ENCODE assay signal across 26 cellular contexts in genomic region chr7:137329411-137329810, GRCh38. TPM values are rescaled to one million over a fixed set of nuclear protein-coding genes. Genes with fewer than 3 reads are reported as not detected.
"Had no signal": no experiment of that assay in that cellular context is flagged by ENCODE, and none has a peak within 500 bp of the region (broad histone marks: within the 10 kb centered on the region; RNA-seq: fewer than 3 reads in every experiment).

No MANE protein-coding gene starts in this region.

- H3K27ac Mint-ChIP-seq: activated naive CD4-positive, alpha-beta T cell treated with anti-CD3 and anti-CD28 coated beads, Interleukin-2, amount 10 ng/mL, durations not matched to agents 7 days and 5 days; activated naive CD8-positive, alpha-beta T cell treated with anti-CD3 and anti-CD28 coated beads, Interleukin-2, amount 10 ng/mL, durations not matched to agents 7 days and 5 days; endodermal cell; nephron progenitor cell; progenitor cell of endocrine pancreas; stimulated activated effector memory CD8-positive, alpha-beta T cell treated with anti-CD3 and anti-CD28 coated beads, Interleukin-12 subunit alpha, Interleukin-12 subunit beta, amount 100 ng/mL, for 72 hours; stimulated activated naive CD8-positive, alpha-beta T cell treated with anti-CD3 and anti-CD28 coated beads, Interleukin-15, Interleukin-2, amounts not matched to agents 100 ng/mL and 50 ng/mL, for 24 hours had no signal

- H3K4me3 Mint-ChIP-seq: activated naive CD4-positive, alpha-beta T cell treated with anti-CD3 and anti-CD28 coated beads, Interleukin-2, amount 10 ng/mL, durations not matched to agents 7 days and 5 days; activated naive CD8-positive, alpha-beta T cell treated with anti-CD3 and anti-CD28 coated beads, Interleukin-2, amount 10 ng/mL, durations not matched to agents 7 days and 5 days; endodermal cell; mesothelial cell of epicardium; naive B cell; nephron progenitor cell; stimulated activated effector memory CD8-positive, alpha-beta T cell treated with anti-CD3 and anti-CD28 coated beads, Interleukin-12 subunit alpha, Interleukin-12 subunit beta, amount 100 ng/mL, for 72 hours; stimulated activated naive CD8-positive, alpha-beta T cell treated with anti-CD3 and anti-CD28 coated beads, Interleukin-15, Interleukin-2, amounts not matched to agents 100 ng/mL and 50 ng/mL, for 24 hours had no signal

- H3K4me1 Mint-ChIP-seq: activated naive CD4-positive, alpha-beta T cell treated with anti-CD3 and anti-CD28 coated beads, Interleukin-2, amount 10 ng/mL, durations not matched to agents 7 days and 5 days; activated naive CD8-positive, alpha-beta T cell treated with anti-CD3 and anti-CD28 coated beads, Interleukin-2, amount 10 ng/mL, durations not matched to agents 7 days and 5 days; naive B cell; stimulated activated effector memory CD8-positive, alpha-beta T cell treated with anti-CD3 and anti-CD28 coated beads, Interleukin-12 subunit alpha, Interleukin-12 subunit beta, amount 100 ng/mL, for 72 hours had no signal

- H3K9me3 Mint-ChIP-seq: activated naive CD8-positive, alpha-beta T cell treated with anti-CD3 and anti-CD28 coated beads, Interleukin-2, amount 10 ng/mL, durations not matched to agents 7 days and 5 days; endodermal cell; mesothelial cell of epicardium had no signal

- H3K36me3 ChIP-seq: cardiac muscle cell, heart right ventricle, neutrophil, ovary, sigmoid colon, thyroid gland, upper lobe of left lung, vagina had no signal

- H3K36me3 Mint-ChIP-seq: activated naive CD4-positive, alpha-beta T cell treated with anti-CD3 and anti-CD28 coated beads, Interleukin-2, amount 10 ng/mL, durations not matched to agents 7 days and 5 days; activated naive CD8-positive, alpha-beta T cell treated with anti-CD3 and anti-CD28 coated beads, Interleukin-2, amount 10 ng/mL, durations not matched to agents 7 days and 5 days; naive B cell; stimulated activated effector memory CD8-positive, alpha-beta T cell treated with anti-CD3 and anti-CD28 coated beads, Interleukin-12 subunit alpha, Interleukin-12 subunit beta, amount 100 ng/mL, for 72 hours had no signal

- H3K4me1 ChIP-seq: sigmoid colon, thyroid gland, upper lobe of left lung, vagina had no signal

- DNase-seq: activated CD4-positive, alpha-beta T cell treated with anti-CD3 and anti-CD28 coated beads for 48 hours; activated CD4-positive, alpha-beta T cell treated with anti-CD3 and anti-CD28 coated beads, Interleukin-2, amount 50 U/mL, for 48 hours; activated CD4-positive, CD25-positive, alpha-beta regulatory T cell; activated CD8-positive, alpha-beta memory T cell treated with anti-CD3 and anti-CD28 coated beads for 24 hours; activated gamma-delta T cell; activated naive CD4-positive, alpha-beta T cell treated with anti-CD3 and anti-CD28 coated beads, Interleukin-2, amount 10 ng/mL, durations not matched to agents 7 days and 5 days; activated naive CD8-positive, alpha-beta T cell treated with anti-CD3 and anti-CD28 coated beads, Interleukin-2, amount 10 ng/mL, durations not matched to agents 7 days and 5 days; endodermal cell; foreskin melanocyte; heart right ventricle; naive B cell; nephron progenitor cell; ovary; sigmoid colon; small intestine; stimulated activated CD4-positive, alpha-beta T cell treated with anti-CD3 and anti-CD28 coated beads, Interleukin-4, amount 100 ng/mL, for 24 hours; thyroid gland; upper lobe of left lung had no signal

- H3K27me3 Mint-ChIP-seq: activated naive CD4-positive, alpha-beta T cell treated with anti-CD3 and anti-CD28 coated beads, Interleukin-2, amount 10 ng/mL, durations not matched to agents 7 days and 5 days; activated naive CD8-positive, alpha-beta T cell treated with anti-CD3 and anti-CD28 coated beads, Interleukin-2, amount 10 ng/mL, durations not matched to agents 7 days and 5 days; naive B cell; stimulated activated naive CD8-positive, alpha-beta T cell treated with anti-CD3 and anti-CD28 coated beads, Interleukin-15, Interleukin-2, amounts not matched to agents 100 ng/mL and 50 ng/mL, for 24 hours had no signal

- H3K4me3 ChIP-seq: cardiac muscle cell, heart right ventricle, ovary, sigmoid colon, thyroid gland, upper lobe of left lung, vagina had no signal

- H3K9me3 ChIP-seq: neutrophil, ovary, sigmoid colon, thyroid gland, upper lobe of left lung, vagina had no signal

- H3K27ac ChIP-seq: cardiac muscle cell, heart right ventricle, neutrophil, ovary, sigmoid colon, thyroid gland, upper lobe of left lung, vagina had no signal

- H3K27me3 ChIP-seq: cardiac muscle cell, heart right ventricle, neutrophil, ovary, sigmoid colon, thyroid gland, upper lobe of left lung, vagina had no signal

RNA-seq across cellular contexts. Expression of gene PTN, which starts 14.1 kb away (rescaled TPM):
- total RNA-seq: activated naive CD8-positive, alpha-beta T cell treated with anti-CD3 and anti-CD28 coated beads, Interleukin-2, amount 10 ng/mL, durations not matched to agents 7 days and 5 days; T-helper 1 cell treated with Interleukin-12 subunit alpha and Interleukin-12 subunit beta and Interleukin-4 antibody, amounts not matched to agents 30 ng/mL and 1 ng/mL, for 36 hours had no signal
